ENCODE assay signal across 2 cellular contexts in genomic region chr4:64533159-64533558, GRCh38.
TF ChIP-seq lines count a peak whose summit lies in the region.

No MANE protein-coding gene starts in this region.

TF ChIP-seq in HepG2, 621 proteins besides CTCF, POLR2A, EP300 and RAD21:
- TF ChIP-seq MAFF (IDR thresholded peaks at IDR 0.05; ENCODE audit: low read depth, low read length) (peak; percentile 51), MAFK (conservative IDR thresholded peaks at IDR 0.05 in 1 of 2, IDR thresholded peaks at IDR 0.05 in 1 of 2; ENCODE audit: low read length in 2 of 2) (peak in 1 of 2 experiments; percentile 73; a peak in 3 of 4 replicates), HES4 (CRISPR knock-in tag; IDR thresholded peaks at IDR 0.05; ENCODE audit: borderline replicate concordance) (no peak)

TF ChIP-seq in IMR-90, 13 proteins besides CTCF, POLR2A, EP300 and RAD21:
- TF ChIP-seq MAFK (IDR thresholded peaks at IDR 0.05; ENCODE audit: low read depth, low read length) (0 out of 2 replicates have a peak, but pooled peaks have one; percentile 52), USF2 (IDR thresholded peaks at IDR 0.05; ENCODE audit: low read depth, low read length) (no peak), NFE2L2 (IDR thresholded peaks at IDR 0.05; ENCODE audit: low read depth, low read length) (no peak)
